ENCODE assay signal across 9 cellular contexts in genomic region chr1:5637171-5637570, GRCh38.
DNase-seq lines count a peak whose midpoint lies in the region; ATAC-seq and TF ChIP-seq lines count a peak whose summit lies in the region.
"Had no signal": no experiment of that assay in that cellular context is flagged by ENCODE, and none has a peak within 500 bp of the region (broad histone marks: within the 10 kb centered on the region; RNA-seq: fewer than 3 reads in every experiment).

No MANE protein-coding gene starts in this region.

- no peaks in the 10 kb centered on the region for H3K9me3 Mint-ChIP-seq in T-helper 2 cell treated with Interferon-gamma antibody and Interleukin-4, amounts not matched to agents 5 μg/mL and 100 μg/mL, for 36 hours
- peaks cover 2% of the 10 kb centered on the region for H3K9me3 Mint-ChIP-seq in activated CD8-positive, alpha-beta memory T cell treated with anti-CD3 and anti-CD28 coated beads, Interleukin-2, amount 10 ng/mL, durations not matched to agents 7 days and 5 days (ENCODE audit: low read depth)
- peaks cover 4% of the 10 kb centered on the region for H3K9me3 Mint-ChIP-seq in neural crest cell

- H3K4me1 Mint-ChIP-seq in T-helper 2 cell treated with Interferon-gamma antibody and Interleukin-4, amounts not matched to agents 5 μg/mL and 100 μg/mL, for 36 hours (ENCODE audit: low read depth), result no peaks in the 10 kb centered on the region
- peaks cover 2% of the 10 kb centered on the region for H3K4me1 Mint-ChIP-seq in activated CD8-positive, alpha-beta memory T cell treated with anti-CD3 and anti-CD28 coated beads, Interleukin-2, amount 10 ng/mL, durations not matched to agents 7 days and 5 days
- H3K4me1 Mint-ChIP-seq in neural crest cell, result peaks cover 10% of the 10 kb centered on the region

- no peaks in the 10 kb centered on the region for H3K27me3 Mint-ChIP-seq in T-helper 2 cell treated with Interferon-gamma antibody and Interleukin-4, amounts not matched to agents 5 μg/mL and 100 μg/mL, for 36 hours (ENCODE audit: low read depth)
- peaks cover 18% of the 10 kb centered on the region for H3K27me3 Mint-ChIP-seq in activated CD8-positive, alpha-beta memory T cell treated with anti-CD3 and anti-CD28 coated beads, Interleukin-2, amount 10 ng/mL, durations not matched to agents 7 days and 5 days
- H3K27me3 Mint-ChIP-seq in neural crest cell (ENCODE audit: low read depth), result no peaks in the 10 kb centered on the region

- TF ChIP-seq CTCF in neural crest cell (conservative IDR thresholded peaks at IDR 0.05), result peak; percentile 52

- DNase-seq in T-helper 2 cell, result peak in 3 of 5 experiments; percentile 9 to 36 (median 27)
- no peak for DNase-seq in T-helper 2 cell treated with Interferon-gamma antibody and Interleukin-4, amounts not matched to agents 5 μg/mL and 100 μg/mL, for 36 hours (ENCODE audit: low spot score)
- DNase-seq in M059J (ENCODE audit: low read depth), result peak; percentile 20
- peak; percentile 60 for DNase-seq in activated CD8-positive, alpha-beta memory T cell treated with anti-CD3 and anti-CD28 coated beads, Interleukin-2, amount 10 ng/mL, durations not matched to agents 7 days and 5 days
- no peak for DNase-seq in neural crest cell (ENCODE audit: low read depth, low spot score)
- DNase-seq in GM19240 (ENCODE audit: insufficient read length, low spot score), result no peak
- DNase-seq in epidermal melanocyte (ENCODE audit: insufficient read length, low spot score), result no peak
- DNase-seq in D341Med (ENCODE audit: low spot score), result no peak

- no peak for ATAC-seq in activated CD8-positive, alpha-beta memory T cell treated with anti-CD3 and anti-CD28 coated beads, Interleukin-2, amount 10 ng/mL, durations not matched to agents 7 days and 5 days

- H3K36me3 Mint-ChIP-seq in T-helper 2 cell treated with Interferon-gamma antibody and Interleukin-4, amounts not matched to agents 5 μg/mL and 100 μg/mL, for 36 hours (ENCODE audit: low read depth), result no peaks in the 10 kb centered on the region
- H3K36me3 Mint-ChIP-seq in activated CD8-positive, alpha-beta memory T cell treated with anti-CD3 and anti-CD28 coated beads, Interleukin-2, amount 10 ng/mL, durations not matched to agents 7 days and 5 days, result no peaks in the 10 kb centered on the region
- H3K36me3 Mint-ChIP-seq in neural crest cell (ENCODE audit: low read depth), result no peaks in the 10 kb centered on the region

- H3K4me3 Mint-ChIP-seq in T-helper 2 cell treated with Interferon-gamma antibody and Interleukin-4, amounts not matched to agents 5 μg/mL and 100 μg/mL, for 36 hours, result no peak overlapping the region
- H3K4me3 Mint-ChIP-seq in activated CD8-positive, alpha-beta memory T cell treated with anti-CD3 and anti-CD28 coated beads, Interleukin-2, amount 10 ng/mL, durations not matched to agents 7 days and 5 days, result no peak overlapping the region
- H3K4me3 Mint-ChIP-seq in neural crest cell, result no peak overlapping the region
- H3K4me3 Mint-ChIP-seq: CD8-positive, alpha-beta memory T cell had no signal

- no peak overlapping the region for H3K27ac Mint-ChIP-seq in T-helper 2 cell treated with Interferon-gamma antibody and Interleukin-4, amounts not matched to agents 5 μg/mL and 100 μg/mL, for 36 hours
- no peak overlapping the region for H3K27ac Mint-ChIP-seq in activated CD8-positive, alpha-beta memory T cell treated with anti-CD3 and anti-CD28 coated beads, Interleukin-2, amount 10 ng/mL, durations not matched to agents 7 days and 5 days
- H3K27ac Mint-ChIP-seq in neural crest cell (ENCODE audit: unreplicated experiment), result no peak overlapping the region
- H3K27ac Mint-ChIP-seq: CD8-positive, alpha-beta memory T cell had no signal

- CTCF ChIA-PET in activated CD8-positive, alpha-beta memory T cell treated with anti-CD3 and anti-CD28 coated beads, Interleukin-2, amount 10 ng/mL, durations not matched to agents 7 days and 5 days (lab: Charles Lee), result interaction anchor here (4.7 kb wide), 1 partner anchor 109 kb away, joined by 30 read pairs; no protein-coding TSS in a partner anchor

Comparison
In these comparisons a context has a peak if more than half of its experiments do, and no peak if none do; other contexts are left out.
1. DNase-seq: peak in T-helper 2 cell (3 of 5), M059J (single experiment) and activated CD8-positive, alpha-beta memory T cell treated with anti-CD3 and anti-CD28 coated beads, Interleukin-2, amount 10 ng/mL, durations not matched to agents 7 days and 5 days (single experiment); none in T-helper 2 cell treated with Interferon-gamma antibody and Interleukin-4, amounts not matched to agents 5 μg/mL and 100 μg/mL, for 36 hours (single experiment), neural crest cell (single experiment), GM19240 (single experiment), epidermal melanocyte (single experiment) and D341Med (single experiment).